In the genomic region with DNA sequence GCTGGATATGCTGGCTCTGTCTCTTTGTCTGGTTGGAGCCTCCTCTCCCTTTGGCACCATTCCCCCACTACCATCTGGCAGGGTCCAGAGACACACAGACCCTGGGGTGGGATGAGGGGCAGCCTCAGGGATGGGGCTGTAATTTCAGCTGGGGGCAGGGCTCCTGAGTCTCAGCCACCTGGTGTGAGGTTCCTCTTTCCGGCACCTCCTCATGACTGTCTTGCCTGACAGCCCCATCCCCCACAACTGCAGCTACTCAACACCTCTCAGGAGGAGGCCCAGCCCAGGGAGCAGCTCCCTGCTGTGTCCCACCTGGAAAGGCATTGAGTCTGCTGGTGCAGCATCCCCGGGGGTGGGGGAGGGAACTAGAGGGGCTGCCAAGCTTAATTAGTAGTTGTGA, we compare ENCODE assay signal across 9 cellular contexts. TPM values are rescaled to one million over a fixed set of nuclear protein-coding genes. Genes with fewer than 3 reads are reported as not detected.
A peak's percentile ranks its signal among the peaks of the same experiment; 100 is the strongest.
DNase-seq lines count a peak whose midpoint lies in the region; ATAC-seq and TF ChIP-seq lines count a peak whose summit lies in the region.
"Had no signal": no experiment of that assay in that cellular context is flagged by ENCODE, and none has a peak within 500 bp of the region (broad histone marks: within the 10 kb centered on the region; RNA-seq: fewer than 3 reads in every experiment).

No MANE protein-coding gene starts in this region.

- no peak overlapping the region for H3K4me3 ChIP-seq in psoas muscle

- peak; percentile 48 for DNase-seq in activated CD4-positive, alpha-beta T cell treated with anti-CD3 and anti-CD28 coated beads for 36 hours
- DNase-seq in activated CD4-positive, alpha-beta T cell treated with anti-CD3 and anti-CD28 coated beads for 4 hours = no peak
- DNase-seq in NCI-H2196 (lab: John Stamatoyannopoulos, UW; ENCODE audit: unreplicated experiment) (peak; percentile 62), psoas muscle (no peak), inferior parietal cortex (ENCODE audit: extremely low spot score) (no peak), SW480 (ENCODE audit: low spot score) (no peak), dermis blood vessel endothelial cell (no peak)
- DNase-seq: CD4-positive, CD25-positive, alpha-beta regulatory T cell had no signal

- POLR2A ChIA-PET in activated CD4-positive, alpha-beta T cell treated with anti-CD3 and anti-CD28 coated beads for 36 hours (lab: Charles Lee) = no interaction called here

- peaks cover 26% of the 10 kb centered on the region for H3K4me1 ChIP-seq in psoas muscle

- no peaks in the 10 kb centered on the region for H3K27me3 ChIP-seq in psoas muscle (ENCODE audit: insufficient read depth in 3 of 3, low read length in 2 of 3)

- no peaks in the 10 kb centered on the region for H3K9me3 ChIP-seq in psoas muscle

- 25 to 42% (median 32%) methylated on average over 2 of the region's 2 CpGs for WGBS in psoas muscle, 3 donors

- CTCF ChIA-PET in activated CD4-positive, alpha-beta T cell treated with anti-CD3 and anti-CD28 coated beads for 36 hours (lab: Charles Lee) = interaction anchor here (0.7 to 5.5 kb wide), 5 partner anchors 11 to 99 kb away, joined by 3 to 35 read pairs (median 6); no protein-coding TSS in a partner anchor

- ATAC-seq in activated CD4-positive, alpha-beta T cell treated with anti-CD3 and anti-CD28 coated beads for 36 hours = peak; percentile 22
- ATAC-seq in HG02970 (IDR thresholded peaks at IDR 0.05; ENCODE audit: low FRiP score, unreplicated experiment) = peak; percentile 56
- ATAC-seq in psoas muscle = peak; percentile 5 to 49 (median 14)

- peak overlapping the region; percentile 76 for H3K27ac ChIP-seq in psoas muscle

- intact Hi-C loops in activated CD4-positive, alpha-beta T cell treated with anti-CD3 and anti-CD28 coated beads for 36 hours (cut with DNase I, micrococcal nuclease) = no loop called here
- intact Hi-C loops in psoas muscle (cut with DNase I) = no loop called here

- H3K36me3 Mint-ChIP-seq in activated CD4-positive, alpha-beta T cell treated with anti-CD3 and anti-CD28 coated beads for 36 hours (ENCODE audit: low read depth) = no peaks in the 10 kb centered on the region
- H3K36me3 Mint-ChIP-seq: CD4-positive, CD25-positive, alpha-beta regulatory T cell had no signal

- H3K9me3 Mint-ChIP-seq in activated CD4-positive, alpha-beta T cell treated with anti-CD3 and anti-CD28 coated beads for 36 hours (ENCODE audit: low read depth) = no peaks in the 10 kb centered on the region
- H3K9me3 Mint-ChIP-seq: CD4-positive, CD25-positive, alpha-beta regulatory T cell had no signal

- H3K27me3 Mint-ChIP-seq in activated CD4-positive, alpha-beta T cell treated with anti-CD3 and anti-CD28 coated beads for 36 hours = no peaks in the 10 kb centered on the region

- H3K4me3 Mint-ChIP-seq in activated CD4-positive, alpha-beta T cell treated with anti-CD3 and anti-CD28 coated beads for 36 hours = no peak overlapping the region
- H3K4me3 Mint-ChIP-seq: CD4-positive, CD25-positive, alpha-beta regulatory T cell had no signal

- no peak overlapping the region for H3K27ac Mint-ChIP-seq in activated CD4-positive, alpha-beta T cell treated with anti-CD3 and anti-CD28 coated beads for 36 hours

- no peaks in the 10 kb centered on the region for H3K36me3 ChIP-seq in psoas muscle (ENCODE audit: insufficient read depth in 1 of 2, low read depth in 1 of 2)

- H3K4me1 Mint-ChIP-seq in activated CD4-positive, alpha-beta T cell treated with anti-CD3 and anti-CD28 coated beads for 36 hours = peaks cover 28% of the 10 kb centered on the region

- TF ChIP-seq CTCF in psoas muscle (IDR thresholded peaks at IDR 0.05) = no peak

RNA-seq across cellular contexts. Expression of a gene that starts 11.7 kb away (rescaled TPM):
- 1,000 to 10,000 TPM; 2,270 to 3,312 TPM for total RNA-seq in activated CD4-positive, alpha-beta T cell treated with anti-CD3 and anti-CD28 coated beads for 36 hours
- 1,000 to 10,000 TPM in 3 of 4 donors, 100 to 1,000 TPM in 1; 977 to 1,443 (median 1,285) TPM for total RNA-seq in psoas muscle
- 1,000 to 10,000 TPM; 1,999 to 3,049 (median 2,406) TPM for polyA plus RNA-seq in psoas muscle
- total RNA-seq in dermis blood vessel endothelial cell = 1,615 and 3,652 TPM in 2 replicates

RNA-seq across cellular contexts. Expression of a gene that starts 46.7 kb away (rescaled TPM):
- 1 to 10 TPM; 5.1 to 5.5 TPM for total RNA-seq in activated CD4-positive, alpha-beta T cell treated with anti-CD3 and anti-CD28 coated beads for 36 hours
- 10 to 100 TPM; 30.1 to 40.2 (median 36.6) TPM for total RNA-seq in psoas muscle
- polyA plus RNA-seq in psoas muscle = 10 to 100 TPM; 11.0 to 22.5 (median 13.2) TPM
- total RNA-seq in dermis blood vessel endothelial cell = 68.1 and 99.5 TPM in 2 replicates
- polyA plus RNA-seq: CD4-positive, CD25-positive, alpha-beta regulatory T cell had no signal

RNA-seq across cellular contexts. Expression of a gene that starts 48.5 kb away (rescaled TPM):
- 100 to 1,000 TPM; 217 to 290 TPM for total RNA-seq in activated CD4-positive, alpha-beta T cell treated with anti-CD3 and anti-CD28 coated beads for 36 hours
- 100 to 1,000 TPM in 3 of 4 donors, 10 to 100 TPM in 1; 72.5 to 299 (median 156) TPM for total RNA-seq in psoas muscle
- polyA plus RNA-seq in psoas muscle = 10 to 100 TPM; 66.5 to 92.0 (median 83.7) TPM
- total RNA-seq in dermis blood vessel endothelial cell = 2.8 and 4.8 TPM in 2 replicates

Comparison
In these comparisons a context has a peak if more than half of its experiments do, and no peak if none do; other contexts are left out.
1. DNase-seq: peak in activated CD4-positive, alpha-beta T cell treated with anti-CD3 and anti-CD28 coated beads for 36 hours (single experiment) and NCI-H2196 (single experiment); none in activated CD4-positive, alpha-beta T cell treated with anti-CD3 and anti-CD28 coated beads for 4 hours (0 of 2), psoas muscle (0 of 2), inferior parietal cortex (single experiment), SW480 (single experiment) and dermis blood vessel endothelial cell (single experiment).
2. RNA of a gene that starts 46.7 kb away (total RNA-seq): 68.1 to 99.5 TPM in dermis blood vessel endothelial cell and 30.1 to 40.2 TPM in psoas muscle; 5.1 to 5.5 TPM in activated CD4-positive, alpha-beta T cell treated with anti-CD3 and anti-CD28 coated beads for 36 hours; every median in the first group is over 4 times any median in the second.
3. RNA of a gene that starts 48.5 kb away (total RNA-seq): 217 to 290 TPM in activated CD4-positive, alpha-beta T cell treated with anti-CD3 and anti-CD28 coated beads for 36 hours and 72.5 to 299 TPM in psoas muscle; 2.8 to 4.8 TPM in dermis blood vessel endothelial cell; every median in the first group is over 10 times any median in the second.
4. Peak in every context shown above with its lines, with median percentiles within 50 percentile points of each other: ATAC-seq.